ENCODE assay signal across 19 cellular contexts in genomic region chr11:104219081-104219480, GRCh38. TPM values are rescaled to one million over a fixed set of nuclear protein-coding genes. Genes with fewer than 3 reads are reported as not detected.
DNase-seq lines count a peak whose midpoint lies in the region; ATAC-seq and TF ChIP-seq lines count a peak whose summit lies in the region.
"Had no signal": no experiment of that assay in that cellular context is flagged by ENCODE, and none has a peak within 500 bp of the region (broad histone marks: within the 10 kb centered on the region; RNA-seq: fewer than 3 reads in every experiment).

No MANE protein-coding gene starts in this region.

- no peak for TF ChIP-seq POLR2A in esophagus muscularis mucosa (IDR thresholded peaks at IDR 0.05; ENCODE audit: low read depth)

- H3K27ac ChIP-seq in foreskin keratinocyte, result no peak overlapping the region
- H3K27ac ChIP-seq in upper lobe of right lung, result no peak overlapping the region
- no peak overlapping the region for H3K27ac ChIP-seq in esophagus muscularis mucosa (replicated peaks in 1 of 4)

- WGBS in esophagus muscularis mucosa, result 84% methylated on average over 2 of the region's 2 CpGs

- H3K27me3 ChIP-seq in foreskin keratinocyte (no peaks in the 10 kb centered on the region), upper lobe of right lung (no peaks in the 10 kb centered on the region), esophagus muscularis mucosa (no peaks in the 10 kb centered on the region)
- H3K27me3 ChIP-seq: BE2C had no signal

- H3K4me3 ChIP-seq in upper lobe of right lung (no peak overlapping the region), esophagus muscularis mucosa (no peak overlapping the region)

- DNase-seq in NCI-H446 treated with DMSO at 0.1 percent for 48 hours (lab: John Stamatoyannopoulos, UW), result peak; percentile 43
- peak in 1 of 2 donors; percentile 6 for DNase-seq in foreskin keratinocyte
- peak; percentile 17 for DNase-seq in iris pigment epithelial cell (ENCODE audit: low read depth)
- DNase-seq in upper lobe of right lung, result no peak
- no peak for DNase-seq in MV-4-11 (lab: John Stamatoyannopoulos, UW)
- DNase-seq in esophagus muscularis mucosa (ENCODE audit: extremely low spot score), result no peak
- no peak for DNase-seq in GM19240 (ENCODE audit: insufficient read length, low spot score)
- DNase-seq: ACHN; BE2C; CD4-positive, alpha-beta memory T cell; DMS79 treated with DMSO at 0.1 percent for 48 hours; GDM1; HFFc6; MM.1S; NCI-H1105 treated with DMSO at 0.1 percent for 48 hours; NCI-H187; NCI-H748 treated with DMSO at 0.1 percent for 48 hours; SIG-M5 had no signal

- no peaks in the 10 kb centered on the region for H3K9me3 ChIP-seq in upper lobe of right lung
- H3K9me3 ChIP-seq in esophagus muscularis mucosa, result peaks cover 0 to 6% (median 0%) of the 10 kb centered on the region in 4 donors
- H3K9me3 ChIP-seq: BE2C had no signal

- H3K36me3 ChIP-seq in upper lobe of right lung, result no peaks in the 10 kb centered on the region
- no peaks in the 10 kb centered on the region for H3K36me3 ChIP-seq in esophagus muscularis mucosa
- H3K36me3 ChIP-seq: BE2C had no signal

- H3K4me1 ChIP-seq in foreskin keratinocyte, result no peaks in the 10 kb centered on the region
- H3K4me1 ChIP-seq in upper lobe of right lung, result no peaks in the 10 kb centered on the region
- no peaks in the 10 kb centered on the region for H3K4me1 ChIP-seq in esophagus muscularis mucosa
- H3K4me1 ChIP-seq: BE2C had no signal

- no peak for TF ChIP-seq CTCF in foreskin keratinocyte (conservative IDR thresholded peaks at IDR 0.05)
- TF ChIP-seq CTCF in upper lobe of right lung (IDR thresholded peaks at IDR 0.05), result no peak
- TF ChIP-seq CTCF in esophagus muscularis mucosa (IDR thresholded peaks at IDR 0.05), result no peak

- TF ChIP-seq EP300 in esophagus muscularis mucosa (IDR thresholded peaks at IDR 0.05), result no peak

- ATAC-seq in foreskin keratinocyte, result peak; percentile 23
- peak; percentile 36 for ATAC-seq in upper lobe of right lung
- ATAC-seq: HepG2 had no signal

- intact Hi-C loops in upper lobe of right lung (cut with DNase I) (no loop called here), esophagus muscularis mucosa (cut with DNase I) (no loop called here)

RNA-seq across cellular contexts. Expression of gene PDGFD, which starts 55.1 kb away (rescaled TPM):
- total RNA-seq in foreskin keratinocyte, result 0.11 and 0.20 TPM in 2 replicates
- 0.03 and 0.04 TPM in 2 replicates for polyA plus RNA-seq in foreskin keratinocyte
- 5.0 TPM for total RNA-seq in upper lobe of right lung
- total RNA-seq in esophagus muscularis mucosa, result 1 to 10 TPM; 4.2 to 8.6 (median 6.5) TPM
- total RNA-seq: CD4-positive, alpha-beta memory T cell had no signal

Comparison
In these comparisons a context has a peak if more than half of its experiments do, and no peak if none do; other contexts are left out.
1. DNase-seq: peak in NCI-H446 treated with DMSO at 0.1 percent for 48 hours (single experiment) and iris pigment epithelial cell (single experiment); none in upper lobe of right lung (single experiment), MV-4-11 (single experiment), esophagus muscularis mucosa (single experiment) and GM19240 (single experiment).